21 cellular contexts compared by ENCODE assay signal in genomic region chr12:25319233-25319984, GRCh38.
DNase-seq lines count a peak whose midpoint lies in the region; ATAC-seq lines count a peak whose summit lies in the region.
"Had no signal": no experiment of that assay in that cellular context is flagged by ENCODE, and none has a peak within 500 bp of the region (broad histone marks: within the 10 kb centered on the region; RNA-seq: fewer than 3 reads in every experiment).

No MANE protein-coding gene starts in this region.

- peak overlapping the region; percentile 80 for H3K27ac Mint-ChIP-seq in activated T-cell treated with anti-CD3 and anti-CD28 coated beads, Interleukin-2, amount 50 U/mL, for 24 hours
- peak overlapping the region in 4 of 6 donors; percentile 13 to 71 (median 50) for H3K27ac Mint-ChIP-seq in naive B cell
- H3K27ac Mint-ChIP-seq: activated CD8-positive, alpha-beta memory T cell treated with anti-CD3 and anti-CD28 coated beads, Interleukin-2, amount 10 ng/mL, durations not matched to agents 7 days and 5 days; GM23338 had no signal

- peak overlapping the region; percentile 30 for H3K4me3 Mint-ChIP-seq in activated T-cell treated with anti-CD3 and anti-CD28 coated beads, Interleukin-2, amount 50 U/mL, for 24 hours
- H3K4me3 Mint-ChIP-seq in naive B cell: peak overlapping the region in 2 of 8 donors; percentile 3 to 48
- H3K4me3 Mint-ChIP-seq: activated CD8-positive, alpha-beta memory T cell treated with anti-CD3 and anti-CD28 coated beads, Interleukin-2, amount 10 ng/mL, durations not matched to agents 7 days and 5 days; GM23338 had no signal

- no peak for DNase-seq in activated T-cell treated with anti-CD3 and anti-CD28 coated beads, Interleukin-2, amount 50 U/mL, for 24 hours
- DNase-seq in activated T-cell treated with anti-CD3 and anti-CD28 coated beads, Interleukin-2, amount 50 U/mL, for 48 hours: no peak
- DNase-seq in naive B cell (no peak), D341Med (ENCODE audit: low spot score) (no peak), NCI-H2171 (lab: John Stamatoyannopoulos, UW) (no peak)
- DNase-seq: 8988T; activated CD8-positive, alpha-beta memory T cell treated with anti-CD3 and anti-CD28 coated beads, Interleukin-2, amount 10 ng/mL, durations not matched to agents 7 days and 5 days; activated gamma-delta T cell; central memory CD4-positive, alpha-beta T cell; esophagus squamous epithelium; NCI-H1436 treated with DMSO at 0.1 percent for 48 hours; occipital lobe; retina; SK-N-SH; stimulated activated naive CD4-positive, alpha-beta T cell; trophoblast cell had no signal

- no peaks in the 10 kb centered on the region for H3K36me3 Mint-ChIP-seq in activated T-cell treated with anti-CD3 and anti-CD28 coated beads, Interleukin-2, amount 50 U/mL, for 24 hours (ENCODE audit: low read depth)
- H3K36me3 Mint-ChIP-seq in naive B cell: no peaks in the 10 kb centered on the region

- no peaks in the 10 kb centered on the region for H3K9me3 Mint-ChIP-seq in activated T-cell treated with anti-CD3 and anti-CD28 coated beads, Interleukin-2, amount 50 U/mL, for 24 hours
- H3K9me3 Mint-ChIP-seq in naive B cell: peaks cover 0 to 2% (median 0%) of the 10 kb centered on the region in 7 donors
- H3K9me3 Mint-ChIP-seq: GM23338 had no signal

- peaks cover 52% of the 10 kb centered on the region for H3K4me1 Mint-ChIP-seq in activated T-cell treated with anti-CD3 and anti-CD28 coated beads, Interleukin-2, amount 50 U/mL, for 24 hours (ENCODE audit: low read depth)
- peaks cover 35 to 48% (median 37%) of the 10 kb centered on the region in 3 donors for H3K4me1 Mint-ChIP-seq in naive B cell

- peak; percentile 16 for ATAC-seq in GM21529 (IDR thresholded peaks at IDR 0.05; ENCODE audit: unreplicated experiment)
- ATAC-seq in HG03378 (IDR thresholded peaks at IDR 0.05; ENCODE audit: unreplicated experiment): peak; percentile 24
- ATAC-seq in naive B cell (ENCODE audit: low read depth in 2 of 2): no peak
- no peak for ATAC-seq in GM21528 (IDR thresholded peaks at IDR 0.05; ENCODE audit: low FRiP score, unreplicated experiment)
- ATAC-seq: GM23338, left lobe of liver had no signal

- H3K27me3 Mint-ChIP-seq in activated T-cell treated with anti-CD3 and anti-CD28 coated beads, Interleukin-2, amount 50 U/mL, for 24 hours: no peaks in the 10 kb centered on the region
- H3K27me3 Mint-ChIP-seq in naive B cell: no peaks in the 10 kb centered on the region
- H3K27me3 Mint-ChIP-seq: activated CD8-positive, alpha-beta memory T cell treated with anti-CD3 and anti-CD28 coated beads, Interleukin-2, amount 10 ng/mL, durations not matched to agents 7 days and 5 days had no signal

Comparison
In these comparisons a context has a peak if more than half of its experiments do, and no peak if none do; other contexts are left out.
1. ATAC-seq: peak in GM21529 (single experiment) and HG03378 (single experiment); none in naive B cell (0 of 2) and GM21528 (single experiment).